ENCODE assay signal across 8 cellular contexts in genomic region chr1:203327684-203328457, GRCh38. TPM values are rescaled to one million over a fixed set of nuclear protein-coding genes. Genes with fewer than 3 reads are reported as not detected.
DNase-seq lines count a peak whose midpoint lies in the region; ATAC-seq, FAIRE-seq and TF ChIP-seq lines count a peak whose summit lies in the region.

No MANE protein-coding gene starts in this region.

- H3K4ac ChIP-seq in neuronal stem cell (ENCODE audit: low read length), result no peak overlapping the region

- peaks cover 5% of the 10 kb centered on the region; the same call in 1 of the 2 replicates for H3K79me2 ChIP-seq in OCI-LY7 (ENCODE audit: insufficient read depth, low read depth, low read length)

- peak; percentile 93 for DNase-seq in DMS 273 (lab: John Stamatoyannopoulos, UW; ENCODE audit: unreplicated experiment)
- no peak for DNase-seq in OCI-LY7 (ENCODE audit: low spot score)
- DNase-seq in activated naive CD4-positive, alpha-beta T cell (lab: John Stamatoyannopoulos, UW), result peak in 3 of 4 experiments; percentile 56 to 74 (median 72)
- peak; percentile 65 to 66 for DNase-seq in frontal cortex (ENCODE audit: low spot score in 2 of 2)
- peak; percentile 75 for DNase-seq in neuronal stem cell (ENCODE audit: low spot score)
- no peak for DNase-seq in NCI-H1048 (lab: John Stamatoyannopoulos, UW)

- TF ChIP-seq CTCF in OCI-LY7 (conservative IDR thresholded peaks at IDR 0.05; ENCODE audit: low read length), result peak; percentile 81

- H3K23ac ChIP-seq in neuronal stem cell (ENCODE audit: low read depth, low read length, poor library complexity), result no peak overlapping the region

- H3K4me3 ChIP-seq in OCI-LY7 (ENCODE audit: low read depth, low read length, poor library complexity, severe bottlenecking) (peak overlapping the region; percentile 67), neuronal stem cell (ENCODE audit: low read length in 2 of 2) (peak overlapping the region in 1 of 2 donors; percentile 49)

- POLR2A ChIA-PET in OCI-LY7 (lab: Charles Lee), result interaction anchor here (0.6 to 12.9 kb wide), 6 partner anchors 8 to 58 kb away, joined by 3 to 458 read pairs (median 23); partner anchors contain the start of gene BTG2

- CTCF ChIA-PET in OCI-LY7 (lab: Charles Lee; ENCODE audit: unreplicated experiment), result interaction anchor here (0.6 to 1.4 kb wide), 7 partner anchors 9 to 55 kb away, joined by 3 to 7 read pairs (median 4); no protein-coding TSS in a partner anchor

- no peak overlapping the region for H2BK12ac ChIP-seq in neuronal stem cell (ENCODE audit: low read length)

- TSS peak; percentile 44 for BruUV-seq in OCI-LY7 (replicated peaks; lab: Mats Ljungman, UMichigan)

- H4K91ac ChIP-seq in neuronal stem cell (ENCODE audit: low read depth, low read length, poor library complexity), result peak overlapping the region; percentile 15

- H2AFZ ChIP-seq in OCI-LY7 (ENCODE audit: low read length) (no peak overlapping the region; the same call in 1 of the 2 replicates), neuronal stem cell (ENCODE audit: low read length) (peak overlapping the region; percentile 92)

- H4K20me1 ChIP-seq in OCI-LY7 (ENCODE audit: insufficient read depth, low read length), result no peaks in the 10 kb centered on the region

- WGBS in neuronal stem cell (ENCODE audit: extremely low coverage in 2 of 2, insufficient read length in 2 of 2, insufficient replicate concordance in 1 of 2), 2 donors, result no CpG with 5 or more reads among the region's 31 CpGs

- H3K27me3 ChIP-seq in neuronal stem cell (ENCODE audit: control insufficient read depth in 3 of 3, insufficient read depth in 3 of 3, low read depth in 1 of 3, low read length in 3 of 3), result peaks cover 0 to 16% (median 0%) of the 10 kb centered on the region in 3 experiments

- no peaks in the 10 kb centered on the region for H3K36me3 ChIP-seq in OCI-LY7 (ENCODE audit: insufficient read depth, low read length)
- H3K36me3 ChIP-seq in neuronal stem cell (replicated peaks in 1 of 2; ENCODE audit: control insufficient read depth in 2 of 2, insufficient read depth in 2 of 2, low read length in 2 of 2), result no peaks in the 10 kb centered on the region

- no peak overlapping the region for H3K14ac ChIP-seq in neuronal stem cell (ENCODE audit: low read length)

- H2BK5ac ChIP-seq in neuronal stem cell (ENCODE audit: low read length), result peak overlapping the region; percentile 76

- FAIRE-seq in frontal cortex (lab: Jason Lieb, UNC), result no peak

- intact Hi-C loops in OCI-LY7 (cut with micrococcal nuclease; ENCODE audit: unreplicated experiment), result loop anchor here (1.0 to 10.0 kb wide), 4 partner anchors 55 to 1987 kb away; partner anchors contain the start of gene RBBP5

- no peak overlapping the region for H4K8ac ChIP-seq in neuronal stem cell (ENCODE audit: low read depth, low read length)

- ATAC-seq in GM19455 (IDR thresholded peaks at IDR 0.05; ENCODE audit: unreplicated experiment) (peak; percentile 32), HG03521 (IDR thresholded peaks at IDR 0.05; ENCODE audit: unreplicated experiment) (peak; percentile 24)

- H2BK120ac ChIP-seq in neuronal stem cell (ENCODE audit: low read depth, low read length), result peak overlapping the region; percentile 10

- no peak overlapping the region for H2BK15ac ChIP-seq in neuronal stem cell (ENCODE audit: low read length)

- no peaks in the 10 kb centered on the region for H3K9me2 ChIP-seq in OCI-LY7 (ENCODE audit: insufficient read depth, low read length)

- no peak overlapping the region for H3K9ac ChIP-seq in neuronal stem cell (ENCODE audit: low read depth, low read length, poor library complexity)

- H3K4me1 ChIP-seq in OCI-LY7 (ENCODE audit: insufficient read depth, low read length, poor library complexity, severe bottlenecking) (peaks cover 82% of the 10 kb centered on the region), neuronal stem cell (ENCODE audit: control insufficient read depth in 2 of 2, insufficient read depth in 1 of 2, low read depth in 1 of 2, low read length in 2 of 2) (peaks cover 37 to 45% of the 10 kb centered on the region in 2 donors)

- no peak overlapping the region for H2AK5ac ChIP-seq in neuronal stem cell (ENCODE audit: low read depth, low read length)

- peak overlapping the region; percentile 94 for H3K18ac ChIP-seq in neuronal stem cell (ENCODE audit: low read length)

- H3K27ac ChIP-seq in OCI-LY7 (ENCODE audit: low read depth, low read length, poor library complexity, severe bottlenecking) (peak overlapping the region; percentile 98), neuronal stem cell (replicated peaks; ENCODE audit: low read length) (peak overlapping the region; percentile 96)

- H3K79me1 ChIP-seq in neuronal stem cell (ENCODE audit: low read depth, low read length), result peaks cover 2% of the 10 kb centered on the region

- peak overlapping the region; percentile 76 for H3K4me2 ChIP-seq in OCI-LY7 (ENCODE audit: low read length)
- peak overlapping the region; percentile 45 for H3K4me2 ChIP-seq in neuronal stem cell (ENCODE audit: insufficient read depth, low read length, poor library complexity, severe bottlenecking)

- H3K9me3 ChIP-seq in OCI-LY7 (ENCODE audit: low read length), result no peaks in the 10 kb centered on the region
- no peaks in the 10 kb centered on the region for H3K9me3 ChIP-seq in neuronal stem cell (replicated peaks in 1 of 2; ENCODE audit: control insufficient read depth in 2 of 2, insufficient read depth in 1 of 2, low read depth in 1 of 2, low read length in 2 of 2)

RNA-seq across cellular contexts. Expression of gene BTG2, which starts 22.6 kb away (rescaled TPM):
- total RNA-seq in OCI-LY7 (2014; rRNA removed; shearing (Covaris generic)), result 146 and 156 TPM in 2 replicates
- total RNA-seq in OCI-LY7 (2022) (99.5 and 102 TPM in 2 replicates), frontal cortex (5.3 TPM)
- 59.9 TPM for polyA plus RNA-seq in neuronal stem cell (2013, experiment 1 of 2)
- 59.9 TPM for polyA plus RNA-seq in neuronal stem cell (2013, experiment 2 of 2)

RNA-seq across cellular contexts. Expression of gene FMOD, which starts 23.1 kb away (rescaled TPM):
- total RNA-seq in OCI-LY7 (2014; rRNA removed; shearing (Covaris generic)), result 0.05 TPM in 1 of 2 replicates, not detected in the other
- total RNA-seq in OCI-LY7 (2022), result not detected in 2 replicates
- total RNA-seq in frontal cortex, result 1.6 TPM
- 2.0 TPM for polyA plus RNA-seq in neuronal stem cell (2013, experiment 1 of 2)
- 2.0 TPM for polyA plus RNA-seq in neuronal stem cell (2013, experiment 2 of 2)

Comparison
In these comparisons a context has a peak if more than half of its experiments do, and no peak if none do; other contexts are left out.
1. DNase-seq: peak in DMS 273 (single experiment), activated naive CD4-positive, alpha-beta T cell (3 of 4), frontal cortex (2 of 2) and neuronal stem cell (single experiment); none in OCI-LY7 (single experiment) and NCI-H1048 (single experiment).
2. RNA of gene BTG2, which starts 22.6 kb away (total RNA-seq): 99.5 to 156 TPM in OCI-LY7; 5.3 TPM in frontal cortex (single experiment); every median in the first group is over 10 times any median in the second.